In genomic region chr2:100006516-100006915, GRCh38 we compare ENCODE assay signal across 20 cellular contexts.
"Had no signal": no experiment of that assay in that cellular context is flagged by ENCODE, and none has a peak within 500 bp of the region (broad histone marks: within the 10 kb centered on the region; RNA-seq: fewer than 3 reads in every experiment).

No MANE protein-coding gene starts in this region.

- ATAC-seq: SK-N-SH treated with all-trans-retinoic acid at 6 μM for 48 hours had no signal

- H3K4me3 ChIP-seq: MG63 had no signal

- H3K27me3 ChIP-seq: MG63 had no signal

- DNase-seq: Karpas-422, KG1, MG63, NCI-H1092, NCI-H1105 treated with DMSO at 0.1 percent for 48 hours, NCI-H1417 treated with DMSO at 0.1 percent for 48 hours, NCI-H146, NCI-H1694 treated with DMSO at 0.1 percent for 48 hours, NCI-H1930, NCI-H2081, NCI-H2107, NCI-H226, NCI-H446, NCI-H510A, NCI-H524 treated with DMSO at 0.1 percent for 48 hours, NCI-H69, NCI-H774, RPMI8226, SHP77 had no signal

- H3K9me3 ChIP-seq: MG63 had no signal
